ENCODE assay signal across 20 cellular contexts in genomic region chr3:25289663-25290062, GRCh38.
"Had no signal": no experiment of that assay in that cellular context is flagged by ENCODE, and none has a peak within 500 bp of the region (broad histone marks: within the 10 kb centered on the region; RNA-seq: fewer than 3 reads in every experiment).

No MANE protein-coding gene starts in this region.

- H3K4me1 ChIP-seq: heart right ventricle, left ventricle myocardium inferior, tibial nerve had no signal

- H3K36me3 ChIP-seq: heart right ventricle, left ventricle myocardium inferior, ovary, tibial nerve, vagina had no signal

- H3K4me3 ChIP-seq: heart right ventricle, hepatocyte, left ventricle myocardium inferior, lung, mucosa of descending colon, ovary, tibial nerve, vagina had no signal

- DNase-seq: heart right ventricle; islet precursor cell; left ventricle myocardium inferior; mucosa of descending colon; naive thymus-derived CD4-positive, alpha-beta T cell; ovary; retina; right cardiac atrium; small intestine; stimulated activated CD4-positive, alpha-beta T cell treated with anti-CD3 and anti-CD28 coated beads, Interleukin-1b, Interleukin-23, amount 100 ng/mL, for 48 hours; stimulated activated CD4-positive, alpha-beta T cell treated with anti-CD3 and anti-CD28 coated beads, Interleukin-2, amount 100 ng/mL, for 48 hours; stimulated activated CD4-positive, alpha-beta T cell treated with anti-CD3 and anti-CD28 coated beads, Interleukin-4, amount 100 ng/mL, for 4 hours; stimulated activated CD8-positive, alpha-beta memory T cell treated with anti-CD3 and anti-CD28 coated beads, Interleukin-4, amount 100 ng/mL, for 48 hours; stimulated activated naive CD4-positive, alpha-beta T cell treated with Interleukin-2 at 50 U/mL for 16 hours; stimulated activated naive CD8-positive, alpha-beta T cell treated with anti-CD3 and anti-CD28 coated beads, Interleukin-15, amount 100 ng/mL, for 72 hours; substantia nigra had no signal

- H2AFZ ChIP-seq: hepatocyte had no signal

- H3K27me3 ChIP-seq: heart right ventricle, hepatocyte, ovary, tibial nerve, vagina had no signal

- H3K27ac ChIP-seq: heart right ventricle, hepatocyte, left ventricle myocardium inferior, ovary, tibial nerve, vagina had no signal

- H3K9me3 ChIP-seq: heart right ventricle, left ventricle myocardium inferior, mucosa of descending colon, ovary, tibial nerve, vagina had no signal

- H3K4me2 ChIP-seq: hepatocyte had no signal

- H3K79me2 ChIP-seq: hepatocyte had no signal
